In the genomic region with DNA sequence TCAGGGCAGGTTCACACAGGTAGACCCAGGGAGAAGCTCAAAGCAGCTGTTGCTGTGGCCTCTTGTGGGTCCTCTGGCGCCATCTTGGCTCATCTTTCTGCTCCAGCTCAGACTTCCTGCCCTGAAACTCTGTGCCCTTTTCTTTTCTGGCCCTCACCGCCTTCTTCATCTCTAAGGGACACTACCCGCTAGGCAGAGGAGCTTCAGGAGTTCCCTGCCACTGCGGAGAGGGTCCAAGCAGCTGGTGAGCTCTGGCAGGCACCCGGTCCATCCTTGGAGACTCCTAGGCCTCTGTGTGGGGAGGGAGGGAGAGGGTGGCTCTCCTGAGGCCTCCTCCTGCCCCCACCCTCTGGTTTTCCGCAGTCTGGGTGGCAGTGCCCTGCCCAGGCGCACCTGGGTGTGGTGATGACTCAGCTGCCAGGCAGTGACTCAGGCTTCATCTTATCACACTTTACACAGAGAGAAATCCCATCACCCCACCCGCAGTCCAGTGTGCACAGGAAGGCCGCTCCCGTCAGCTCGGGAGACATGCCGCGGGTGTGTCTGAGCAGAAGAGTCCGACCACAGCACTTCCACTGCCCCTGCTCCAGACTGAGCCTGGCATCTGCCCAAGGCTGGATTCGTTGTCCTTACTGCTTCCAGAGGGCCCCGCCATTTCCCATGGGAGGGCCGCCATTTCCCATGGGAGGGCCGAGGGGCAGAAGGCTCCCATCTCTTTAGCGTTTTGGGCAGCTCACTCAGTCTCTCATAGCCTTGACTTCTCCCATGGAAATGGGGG, we compare ENCODE assay signal across 1 cellular context.
TF ChIP-seq lines count a peak whose summit lies in the region.

No MANE protein-coding gene starts in this region.

TF ChIP-seq in HEK293, 187 proteins besides CTCF, POLR2A, EP300 and RAD21 (continued from another document):
- TF ChIP-seq, protein P1, sequence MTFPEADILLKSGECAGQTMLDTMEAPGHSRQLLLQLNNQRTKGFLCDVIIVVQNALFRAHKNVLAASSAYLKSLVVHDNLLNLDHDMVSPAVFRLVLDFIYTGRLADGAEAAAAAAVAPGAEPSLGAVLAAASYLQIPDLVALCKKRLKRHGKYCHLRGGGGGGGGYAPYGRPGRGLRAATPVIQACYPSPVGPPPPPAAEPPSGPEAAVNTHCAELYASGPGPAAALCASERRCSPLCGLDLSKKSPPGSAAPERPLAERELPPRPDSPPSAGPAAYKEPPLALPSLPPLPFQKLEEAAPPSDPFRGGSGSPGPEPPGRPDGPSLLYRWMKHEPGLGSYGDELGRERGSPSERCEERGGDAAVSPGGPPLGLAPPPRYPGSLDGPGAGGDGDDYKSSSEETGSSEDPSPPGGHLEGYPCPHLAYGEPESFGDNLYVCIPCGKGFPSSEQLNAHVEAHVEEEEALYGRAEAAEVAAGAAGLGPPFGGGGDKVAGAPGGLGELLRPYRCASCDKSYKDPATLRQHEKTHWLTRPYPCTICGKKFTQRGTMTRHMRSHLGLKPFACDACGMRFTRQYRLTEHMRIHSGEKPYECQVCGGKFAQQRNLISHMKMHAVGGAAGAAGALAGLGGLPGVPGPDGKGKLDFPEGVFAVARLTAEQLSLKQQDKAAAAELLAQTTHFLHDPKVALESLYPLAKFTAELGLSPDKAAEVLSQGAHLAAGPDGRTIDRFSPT (tag by site-specific recombination; IDR thresholded peaks at IDR 0.05): peak; percentile 72
- TF ChIP-seq OSR2 (tag by site-specific recombination; IDR thresholded peaks at IDR 0.05) (no peak), ZNF121 (tag by site-specific recombination; IDR thresholded peaks at IDR 0.05) (no peak), SP7 (tag by site-specific recombination; IDR thresholded peaks at IDR 0.05) (peak; percentile 59), HOXC10 (CRISPR knock-in tag; IDR thresholded peaks at IDR 0.05) (no peak), YY1 (tag by site-specific recombination; IDR thresholded peaks at IDR 0.05) (no peak), MEIS1 (CRISPR knock-in tag; IDR thresholded peaks at IDR 0.05; ENCODE audit: borderline replicate concordance) (no peak), ZNF324 (tag by site-specific recombination; IDR thresholded peaks at IDR 0.05) (no peak), ZBTB21 (tag by site-specific recombination; IDR thresholded peaks at IDR 0.05) (no peak), KLF9 (tag by site-specific recombination; IDR thresholded peaks at IDR 0.05; ENCODE audit: low read depth) (no peak), GLIS1 (tag by site-specific recombination; IDR thresholded peaks at IDR 0.05) (0 out of 2 replicates have a peak, but pooled peaks have one; percentile 14), GLIS2 (tag by site-specific recombination; IDR thresholded peaks at IDR 0.05) (peak; percentile 70)
- TF ChIP-seq, protein P2, sequence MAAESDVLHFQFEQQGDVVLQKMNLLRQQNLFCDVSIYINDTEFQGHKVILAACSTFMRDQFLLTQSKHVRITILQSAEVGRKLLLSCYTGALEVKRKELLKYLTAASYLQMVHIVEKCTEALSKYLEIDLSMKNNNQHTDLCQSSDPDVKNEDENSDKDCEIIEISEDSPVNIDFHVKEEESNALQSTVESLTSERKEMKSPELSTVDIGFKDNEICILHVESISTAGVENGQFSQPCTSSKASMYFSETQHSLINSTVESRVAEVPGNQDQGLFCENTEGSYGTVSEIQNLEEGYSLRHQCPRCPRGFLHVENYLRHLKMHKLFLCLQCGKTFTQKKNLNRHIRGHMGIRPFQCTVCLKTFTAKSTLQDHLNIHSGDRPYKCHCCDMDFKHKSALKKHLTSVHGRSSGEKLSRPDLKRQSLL (tag by site-specific recombination; IDR thresholded peaks at IDR 0.05): no peak
